Comparison of ENCODE assay signal across 19 cellular contexts in genomic region chr13:83825676-83826075, GRCh38. TPM values are rescaled to one million over a fixed set of nuclear protein-coding genes. Genes with fewer than 3 reads are reported as not detected.
A peak's percentile ranks its signal among the peaks of the same experiment; 100 is the strongest.
DNase-seq lines count a peak whose midpoint lies in the region; ATAC-seq, FAIRE-seq and TF ChIP-seq lines count a peak whose summit lies in the region.
"Had no signal": no experiment of that assay in that cellular context is flagged by ENCODE, and none has a peak within 500 bp of the region (broad histone marks: within the 10 kb centered on the region; RNA-seq: fewer than 3 reads in every experiment).

No MANE protein-coding gene starts in this region.

- H3K4me3 Mint-ChIP-seq in astrocyte (ENCODE audit: unreplicated experiment) = no peak overlapping the region
- H3K4me3 Mint-ChIP-seq: HFFc6 had no signal

- intact Hi-C loops in head of caudate nucleus (cut with DNase I) (loop anchor here (10.0 kb wide), 1 partner anchor 59 kb away; the partner anchor contains the start of gene SLITRK1), lower lobe of right lung (cut with DNase I) (no loop called here)

- H3K27me3 Mint-ChIP-seq in astrocyte (ENCODE audit: low read depth, unreplicated experiment) = no peaks in the 10 kb centered on the region

- H3K9me3 Mint-ChIP-seq in astrocyte (ENCODE audit: unreplicated experiment) = no peaks in the 10 kb centered on the region

- no peak overlapping the region for H3K4me2 ChIP-seq in astrocyte (ENCODE audit: low read length)
- H3K4me2 ChIP-seq: A549 had no signal

- no peak overlapping the region for H3K27ac Mint-ChIP-seq in astrocyte (ENCODE audit: unreplicated experiment)
- H3K27ac Mint-ChIP-seq: HFFc6 had no signal

- H3K4me3 ChIP-seq in astrocyte (ENCODE audit: insufficient read depth, low read depth, low read length) = no peak overlapping the region
- no peak overlapping the region for H3K4me3 ChIP-seq in lower lobe of right lung
- H3K4me3 ChIP-seq: A549, MG63 had no signal

- no peak for ATAC-seq in lower lobe of right lung
- ATAC-seq: A549 had no signal

- no peak overlapping the region for H2AFZ ChIP-seq in astrocyte (ENCODE audit: low read depth, low read length)

- no peak overlapping the region for H3K9ac ChIP-seq in astrocyte (ENCODE audit: low read length)

- in situ Hi-C loops in G401 (cut with HindIII; ENCODE audit: low sequenced_read_pairs) = no loop called here

- no peaks in the 10 kb centered on the region for H3K4me1 ChIP-seq in astrocyte (ENCODE audit: insufficient read depth, low read length)
- H3K4me1 ChIP-seq in lower lobe of right lung = no peaks in the 10 kb centered on the region
- H3K4me1 ChIP-seq: A549 had no signal

- H3K4me1 Mint-ChIP-seq in astrocyte (ENCODE audit: low read depth, unreplicated experiment) = peaks cover 16% of the 10 kb centered on the region

- H3K9me3 ChIP-seq in astrocyte (ENCODE audit: insufficient read depth, low read depth, low read length) (peaks cover 7% of the 10 kb centered on the region), lower lobe of right lung (no peaks in the 10 kb centered on the region)
- H3K9me3 ChIP-seq: A549, MG63 had no signal

- no peak for TF ChIP-seq CTCF in astrocyte (IDR thresholded peaks at IDR 0.05; ENCODE audit: insufficient read depth, low read depth, low read length)
- TF ChIP-seq CTCF in lower lobe of right lung (IDR thresholded peaks at IDR 0.05) = no peak

- H3K36me3 Mint-ChIP-seq in astrocyte (ENCODE audit: low read depth, unreplicated experiment) = no peaks in the 10 kb centered on the region

- no peak overlapping the region for H3K27ac ChIP-seq in astrocyte (ENCODE audit: low read depth, low read length)
- H3K27ac ChIP-seq in lower lobe of right lung = no peak overlapping the region
- H3K27ac ChIP-seq: A549, C4-2B had no signal

- no peaks in the 10 kb centered on the region for H4K20me1 ChIP-seq in astrocyte (ENCODE audit: insufficient read depth, low read length)

- H3K79me2 ChIP-seq in astrocyte (ENCODE audit: insufficient read depth, low read length) = no peaks in the 10 kb centered on the region

- H3K27me3 ChIP-seq in astrocyte (ENCODE audit: insufficient read depth, low read length) (no peaks in the 10 kb centered on the region), lower lobe of right lung (ENCODE audit: low read depth) (no peaks in the 10 kb centered on the region)
- H3K27me3 ChIP-seq: MG63 had no signal

- DNase-seq in G401 (ENCODE audit: low spot score) (peak; percentile 30), astrocyte (ENCODE audit: low read depth) (peak; percentile 12), head of caudate nucleus (peak in 37 of 42 donors; percentile 25 to 87 (median 64)), pons (ENCODE audit: low spot score) (peak; percentile 95), lower lobe of right lung (no peak), dedifferentiated amniotic fluid mesenchymal stem cell (ENCODE audit: extremely low spot score) (no peak), HUDEP-2 (lab: John Stamatoyannopoulos, UW; ENCODE audit: unreplicated experiment in 76 of 76) (no peak), T-helper 2 cell (no peak)
- DNase-seq: COR-L47, DMS53, HFFc6, MG63, NCI-H1092 treated with DMSO at 0.1 percent for 48 hours, NCI-H2107, OCI-M1, SHP77 treated with DMSO at 0.1 percent for 48 hours had no signal

- no peak for FAIRE-seq in astrocyte (lab: Jason Lieb, UNC)
- FAIRE-seq: A549, H54 had no signal

- H3K36me3 ChIP-seq in astrocyte (ENCODE audit: insufficient read depth, low read length) (no peaks in the 10 kb centered on the region), lower lobe of right lung (no peaks in the 10 kb centered on the region)
- H3K36me3 ChIP-seq: MG63 had no signal

RNA-seq across cellular contexts. Expression of gene SLITRK1, which starts 56.6 kb away (rescaled TPM):
- not detected in 2 replicates for total RNA-seq in G401 (2014; rRNA removed; shearing (Covaris generic))
- total RNA-seq in astrocyte (2.3 and 3.1 TPM in 2 replicates), lower lobe of right lung (not detected)

Comparison
In these comparisons a context has a peak if more than half of its experiments do, and no peak if none do; other contexts are left out.
1. DNase-seq: peak in G401 (single experiment), astrocyte (single experiment), head of caudate nucleus (37 of 42) and pons (single experiment); none in lower lobe of right lung (single experiment), dedifferentiated amniotic fluid mesenchymal stem cell (single experiment), HUDEP-2 (0 of 76) and T-helper 2 cell (0 of 5).